ENCODE assay signal across 16 cellular contexts in genomic region chr3:169923189-169923588, GRCh38. TPM values are rescaled to one million over a fixed set of nuclear protein-coding genes. Genes with fewer than 3 reads are reported as not detected.
DNase-seq lines count a peak whose midpoint lies in the region; ATAC-seq and TF ChIP-seq lines count a peak whose summit lies in the region.
"Had no signal": no experiment of that assay in that cellular context is flagged by ENCODE, and none has a peak within 500 bp of the region (broad histone marks: within the 10 kb centered on the region; RNA-seq: fewer than 3 reads in every experiment).

No MANE protein-coding gene starts in this region.

- H3F3A ChIP-seq in SK-N-SH (replicated peaks; ENCODE audit: insufficient read depth) = no peaks in the 10 kb centered on the region

- no peaks in the 10 kb centered on the region for H3K79me2 ChIP-seq in SK-N-SH (ENCODE audit: insufficient read depth)

- H3K4me1 ChIP-seq in SK-N-SH (ENCODE audit: control insufficient read depth in 1 of 2, insufficient read depth in 2 of 2, low read depth in 1 of 2, low read length in 1 of 2) (peaks cover 0 to 2% of the 10 kb centered on the region in 2 experiments; a peak in 1 of 4 replicates), heart right ventricle (no peaks in the 10 kb centered on the region), tibial nerve (no peaks in the 10 kb centered on the region)
- H3K4me1 ChIP-seq: sigmoid colon had no signal

- H3K27ac ChIP-seq in SK-N-SH (ENCODE audit: low read depth in 2 of 2, low read length in 1 of 2) (peak overlapping the region in 1 of 2 experiments; percentile 35; a peak in 1 of 4 replicates), heart right ventricle (no peak overlapping the region), tibial nerve (no peak overlapping the region)
- H3K27ac ChIP-seq: PC-9, sigmoid colon had no signal

- H4K20me1 ChIP-seq in SK-N-SH (ENCODE audit: insufficient read depth) = no peaks in the 10 kb centered on the region

- H3K27me3 ChIP-seq in SK-N-SH (ENCODE audit: insufficient read depth) = no peaks in the 10 kb centered on the region
- H3K27me3 ChIP-seq in heart right ventricle = no peaks in the 10 kb centered on the region
- no peaks in the 10 kb centered on the region for H3K27me3 ChIP-seq in tibial nerve
- H3K27me3 ChIP-seq: sigmoid colon had no signal

- H3K4me3 ChIP-seq in SK-N-SH (ENCODE audit: low read depth in 2 of 2, low read length in 1 of 2) (no peak overlapping the region), heart right ventricle (no peak overlapping the region), tibial nerve (no peak overlapping the region)
- H3K4me3 ChIP-seq: PC-9, sigmoid colon had no signal

- TF ChIP-seq EP300 in SK-N-SH (IDR thresholded peaks at IDR 0.05; ENCODE audit: borderline replicate concordance in 1 of 2, low read depth in 1 of 2, low read length in 1 of 2) (peak in 1 of 2 experiments; percentile 28; a peak in 1 of 4 replicates), tibial nerve (IDR thresholded peaks at IDR 0.05) (no peak)

- ATAC-seq in heart right ventricle = peak; percentile 90 to 98 (median 95)
- ATAC-seq: activated T-cell treated with anti-CD3 and anti-CD28 coated beads, Interleukin-2, amount 50 U/mL, for 72 hours had no signal

- no peak for TF ChIP-seq POLR2A in tibial nerve (IDR thresholded peaks at IDR 0.05)

- DNase-seq in NCI-H1436 (lab: John Stamatoyannopoulos, UW) (peak; percentile 16), NCI-H1436 treated with DMSO at 0.1 percent for 48 hours (lab: John Stamatoyannopoulos, UW) (no peak), SK-N-SH (peak; percentile 76), heart right ventricle (peak; percentile 70 to 86), tibial nerve (ENCODE audit: low spot score in 2 of 2) (peak; percentile 11 to 20), activated gamma-delta T cell treated with Interleukin-2 at 50 U/mL for 16 hours (no peak), NK-92 (lab: John Stamatoyannopoulos, UW; ENCODE audit: unreplicated experiment) (no peak), HuH-7 (ENCODE audit: low spot score) (no peak)
- DNase-seq: 8988T; activated T-cell treated with anti-CD3 and anti-CD28 coated beads, Interleukin-2, amount 50 U/mL, for 72 hours; glutamatergic neuron; midbrain; PC-9; sigmoid colon had no signal

- H3K9me2 ChIP-seq in SK-N-SH = no peaks in the 10 kb centered on the region

- TF ChIP-seq RAD21 in SK-N-SH (IDR thresholded peaks at IDR 0.05; ENCODE audit: low read length) = no peak

- TF ChIP-seq CTCF in SK-N-SH (IDR thresholded peaks at IDR 0.05) (no peak), heart right ventricle (IDR thresholded peaks at IDR 0.05) (no peak), tibial nerve (IDR thresholded peaks at IDR 0.05) (no peak)

- no peaks in the 10 kb centered on the region for H3K9me3 ChIP-seq in SK-N-SH
- H3K9me3 ChIP-seq in heart right ventricle = no peaks in the 10 kb centered on the region
- no peaks in the 10 kb centered on the region for H3K9me3 ChIP-seq in tibial nerve
- H3K9me3 ChIP-seq: sigmoid colon had no signal

- H3K9ac ChIP-seq in SK-N-SH = no peak overlapping the region

- POLR2A ChIA-PET in SK-N-SH (lab: Yijun Ruan, JAX) = no interaction called here

- CTCF ChIA-PET in SK-N-SH (lab: Yijun Ruan, JAX) = interaction anchor here (1.0 to 1.4 kb wide), 3 partner anchors 36 to 60 kb away, joined by 3 read pairs; partner anchors contain the start of gene SEC62

- H3K36me3 ChIP-seq in SK-N-SH (replicated peaks in 1 of 2; ENCODE audit: control insufficient read depth in 1 of 2, insufficient read depth in 2 of 2, low read length in 1 of 2) (no peaks in the 10 kb centered on the region), heart right ventricle (no peaks in the 10 kb centered on the region), tibial nerve (no peaks in the 10 kb centered on the region)
- H3K36me3 ChIP-seq: sigmoid colon had no signal

- H3K4me2 ChIP-seq in SK-N-SH = no peak overlapping the region
- H3K4me2 ChIP-seq: PC-9 had no signal

- intact Hi-C loops in heart right ventricle (cut with DNase I) = no loop called here

- WGBS in SK-N-SH (ENCODE audit: low lambda C conversion rate) = 30% methylated on average over 8 of the region's 8 CpGs
- 13 to 20% methylated on average over 8 of the region's 8 CpGs for WGBS in heart right ventricle, 2 donors
- 58 to 71% methylated on average over 7 of the region's 8 CpGs for WGBS in tibial nerve, 2 donors

- no peak overlapping the region for H2AFZ ChIP-seq in SK-N-SH (ENCODE audit: low read depth)
- H2AFZ ChIP-seq: PC-9 had no signal

TF ChIP-seq in SK-N-SH, 30 proteins besides CTCF, POLR2A, EP300 and RAD21:
- TF ChIP-seq MXI1 (IDR thresholded peaks at IDR 0.05; ENCODE audit: low read depth, low read length) (peak; percentile 31; the same call in 1 of the 2 replicates), RCOR1 (IDR thresholded peaks at IDR 0.05; ENCODE audit: low read length) (peak; percentile 82), POLR2AphosphoS5 (IDR thresholded peaks at IDR 0.05; ENCODE audit: low read depth, low read length) (no peak), NFIC (IDR thresholded peaks at IDR 0.05; ENCODE audit: borderline replicate concordance) (peak; percentile 53), CHD2 (IDR thresholded peaks at IDR 0.05; ENCODE audit: low read length, partially characterized antibody) (peak; percentile 66), TAF1 (IDR thresholded peaks at IDR 0.05; ENCODE audit: borderline replicate concordance, low read depth, low read length) (no peak)
- TF ChIP-seq, protein P1, sequence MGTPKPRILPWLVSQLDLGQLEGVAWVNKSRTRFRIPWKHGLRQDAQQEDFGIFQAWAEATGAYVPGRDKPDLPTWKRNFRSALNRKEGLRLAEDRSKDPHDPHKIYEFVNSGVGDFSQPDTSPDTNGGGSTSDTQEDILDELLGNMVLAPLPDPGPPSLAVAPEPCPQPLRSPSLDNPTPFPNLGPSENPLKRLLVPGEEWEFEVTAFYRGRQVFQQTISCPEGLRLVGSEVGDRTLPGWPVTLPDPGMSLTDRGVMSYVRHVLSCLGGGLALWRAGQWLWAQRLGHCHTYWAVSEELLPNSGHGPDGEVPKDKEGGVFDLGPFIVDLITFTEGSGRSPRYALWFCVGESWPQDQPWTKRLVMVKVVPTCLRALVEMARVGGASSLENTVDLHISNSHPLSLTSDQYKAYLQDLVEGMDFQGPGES (IDR thresholded peaks at IDR 0.05; ENCODE audit: low read depth, low read length) = no peak

RNA-seq across cellular contexts. Expression of gene SAMD7, which starts 11.8 kb away (rescaled TPM):
- not detected in 2 replicates for polyA plus RNA-seq in SK-N-SH (2012; rRNA removed)
- 0.01 TPM in 1 of 2 replicates, not detected in the other for polyA plus RNA-seq in SK-N-SH (2012; cell fraction: cytosol; rRNA removed)
- not detected in 2 replicates for polyA plus RNA-seq in SK-N-SH (2012; cell fraction: nucleus; rRNA removed)
- total RNA-seq in heart right ventricle = under 1 TPM in 1 of 10 donors, not detected in 9; 0.17 TPM
- polyA plus RNA-seq in heart right ventricle = not detected
- total RNA-seq in tibial nerve = not detected
- total RNA-seq: activated T-cell treated with anti-CD3 and anti-CD28 coated beads, Interleukin-2, amount 50 U/mL, for 72 hours; PC-9; sigmoid colon; urinary bladder had no signal
- polyA plus RNA-seq: IgD-negative memory B cell, sigmoid colon, urinary bladder had no signal

RNA-seq across cellular contexts. Expression of gene SEC62, which starts 43.4 kb away (rescaled TPM):
- 15.0 and 21.7 TPM in 2 replicates for polyA plus RNA-seq in SK-N-SH (2012; rRNA removed)
- 21.7 and 29.8 TPM in 2 replicates for polyA plus RNA-seq in SK-N-SH (2012; cell fraction: cytosol; rRNA removed)
- polyA plus RNA-seq in SK-N-SH (2012; cell fraction: nucleus; rRNA removed) = 5.8 and 16.3 TPM in 2 replicates
- 100 to 1,000 TPM in 1 of 10 donors, 10 to 100 TPM in 9; 73.2 to 108 (median 77.7) TPM for total RNA-seq in heart right ventricle
- 100 to 1,000 TPM in 1 of 2 donors, 10 to 100 TPM in 1; 34.1 to 165 TPM for polyA plus RNA-seq in heart right ventricle
- total RNA-seq in tibial nerve = 10 to 100 TPM; 36.0 to 53.3 (median 45.7) TPM

RNA-seq across cellular contexts. Expression of gene LRRC31, which starts 53.5 kb away (rescaled TPM):
- polyA plus RNA-seq in SK-N-SH (2012; rRNA removed) (not detected in 2 replicates), heart right ventricle (not detected)
- not detected in 2 replicates for polyA plus RNA-seq in SK-N-SH (2012; cell fraction: cytosol; rRNA removed)
- polyA plus RNA-seq in SK-N-SH (2012; cell fraction: nucleus; rRNA removed) = not detected in 2 replicates
- total RNA-seq in heart right ventricle (not detected), tibial nerve (not detected)
- total RNA-seq: activated T-cell treated with anti-CD3 and anti-CD28 coated beads, Interleukin-2, amount 50 U/mL, for 72 hours; PC-9; urinary bladder had no signal
- polyA plus RNA-seq: IgD-negative memory B cell, urinary bladder had no signal

Comparison
In these comparisons a context has a peak if more than half of its experiments do, and no peak if none do; other contexts are left out.
1. DNase-seq: peak in NCI-H1436 (single experiment), SK-N-SH (single experiment), heart right ventricle (2 of 2) and tibial nerve (2 of 2); none in NCI-H1436 treated with DMSO at 0.1 percent for 48 hours (single experiment), activated gamma-delta T cell treated with Interleukin-2 at 50 U/mL for 16 hours (single experiment), NK-92 (single experiment) and HuH-7 (single experiment).